In genomic region chr14:89337912-89338311, GRCh38 we compare ENCODE assay signal across 16 cellular contexts.
DNase-seq lines count a peak whose midpoint lies in the region; ATAC-seq, FAIRE-seq and TF ChIP-seq lines count a peak whose summit lies in the region.
"Had no signal": no experiment of that assay in that cellular context is flagged by ENCODE, and none has a peak within 500 bp of the region (broad histone marks: within the 10 kb centered on the region; RNA-seq: fewer than 3 reads in every experiment).

No MANE protein-coding gene starts in this region.

- H3K27me3 ChIP-seq in uterus (no peaks in the 10 kb centered on the region), MM.1S (replicated peaks; ENCODE audit: insufficient read depth, low read length) (no peaks in the 10 kb centered on the region)
- H3K27me3 ChIP-seq: BLaER1, upper lobe of left lung had no signal

- H4K20me1 ChIP-seq in OCI-LY7 (ENCODE audit: insufficient read depth, low read length) (no peaks in the 10 kb centered on the region), MM.1S (ENCODE audit: insufficient read depth, low read length) (no peaks in the 10 kb centered on the region)

- peak overlapping the region; percentile 4; the same call in 1 of the 2 replicates for H3K4me2 ChIP-seq in OCI-LY7 (ENCODE audit: low read length)
- no peak overlapping the region for H3K4me2 ChIP-seq in MM.1S (ENCODE audit: low read depth, low read length)

- no peak for FAIRE-seq in kidney (lab: Jason Lieb, UNC)
- FAIRE-seq: bronchial epithelial cell, GM12878 had no signal

- H3K9me2 ChIP-seq in OCI-LY7 (ENCODE audit: insufficient read depth, low read length) = no peaks in the 10 kb centered on the region
- no peaks in the 10 kb centered on the region for H3K9me2 ChIP-seq in MM.1S (replicated peaks; ENCODE audit: insufficient read depth, low read length)

- POLR2A ChIA-PET in OCI-LY7 (lab: Charles Lee) = no interaction called here

- BruUV-seq in OCI-LY7 (replicated peaks; lab: Mats Ljungman, UMichigan) = no TSS peak

- H3K27ac ChIP-seq in OCI-LY7 (ENCODE audit: low read depth, low read length, poor library complexity, severe bottlenecking) (peak overlapping the region; percentile 2), uterus (peak overlapping the region; percentile 70 to 82), MM.1S (ENCODE audit: low read length) (no peak overlapping the region), kidney (ENCODE audit: low read depth in 2 of 2, low read length in 2 of 2) (no peak overlapping the region)
- H3K27ac ChIP-seq: parathyroid adenoma had no signal

- H3K4me3 ChIP-seq in OCI-LY7 (ENCODE audit: low read depth, low read length, poor library complexity, severe bottlenecking) = no peak overlapping the region
- no peak overlapping the region for H3K4me3 ChIP-seq in fibroblast of the aortic adventitia (ENCODE audit: low read depth, low read length)
- H3K4me3 ChIP-seq in mucosa of descending colon = no peak overlapping the region
- H3K4me3 ChIP-seq in uterus = no peak overlapping the region
- no peak overlapping the region for H3K4me3 ChIP-seq in MM.1S (ENCODE audit: low read length)
- no peak overlapping the region for H3K4me3 ChIP-seq in kidney (ENCODE audit: low read length in 2 of 2)
- H3K4me3 ChIP-seq: BLaER1, GM12878, upper lobe of left lung had no signal

- CTCF ChIA-PET in OCI-LY7 (lab: Charles Lee; ENCODE audit: unreplicated experiment) = interaction anchor here (0.6 kb wide), 1 partner anchor 28 kb away, joined by 3 read pairs; no protein-coding TSS in a partner anchor

- intact Hi-C loops in OCI-LY7 (cut with micrococcal nuclease; ENCODE audit: unreplicated experiment) (loop anchor here (2.0 to 5.0 kb wide), 3 partner anchors 27 to 429 kb away; no protein-coding TSS in a partner anchor), mucosa of descending colon (cut with DNase I, micrococcal nuclease) (no loop called here), uterus (cut with DNase I; ENCODE audit: low total_unique reads) (no loop called here), kidney (cut with DNase I) (no loop called here)

- ATAC-seq in mucosa of descending colon (peak; percentile 28), HG03045 (IDR thresholded peaks at IDR 0.05; ENCODE audit: unreplicated experiment) (no peak)
- ATAC-seq: GM12878 had no signal

- no peak for TF ChIP-seq CTCF in OCI-LY7 (conservative IDR thresholded peaks at IDR 0.05; ENCODE audit: low read length)
- no peak for TF ChIP-seq CTCF in fibroblast of the aortic adventitia (IDR thresholded peaks at IDR 0.05; ENCODE audit: insufficient read depth, low read length)
- TF ChIP-seq CTCF in mucosa of descending colon (IDR thresholded peaks at IDR 0.05) = no peak
- no peak for TF ChIP-seq CTCF in uterus (IDR thresholded peaks at IDR 0.05)
- TF ChIP-seq CTCF in MM.1S (IDR thresholded peaks at IDR 0.05; ENCODE audit: low read length) = no peak
- no peak for TF ChIP-seq CTCF in kidney (IDR thresholded peaks at IDR 0.05; ENCODE audit: borderline replicate concordance, extremely low read depth, insufficient read depth)

- no peaks in the 10 kb centered on the region for H3K9me3 ChIP-seq in OCI-LY7 (ENCODE audit: low read length)
- no peaks in the 10 kb centered on the region for H3K9me3 ChIP-seq in mucosa of descending colon
- no peaks in the 10 kb centered on the region for H3K9me3 ChIP-seq in uterus
- no peaks in the 10 kb centered on the region for H3K9me3 ChIP-seq in MM.1S (replicated peaks; ENCODE audit: insufficient read depth, low read length)
- H3K9me3 ChIP-seq in kidney (ENCODE audit: control insufficient read depth in 1 of 2, low read length in 2 of 2) = no peaks in the 10 kb centered on the region
- H3K9me3 ChIP-seq: BLaER1, upper lobe of left lung had no signal

- H3K36me3 ChIP-seq in OCI-LY7 (ENCODE audit: insufficient read depth, low read length) (peaks cover 5% of the 10 kb centered on the region; the same call in 1 of the 2 replicates), mucosa of descending colon (ENCODE audit: low read depth) (no peaks in the 10 kb centered on the region), uterus (no peaks in the 10 kb centered on the region), MM.1S (replicated peaks; ENCODE audit: insufficient read depth, low read length) (no peaks in the 10 kb centered on the region), kidney (ENCODE audit: control insufficient read depth in 1 of 2, insufficient read depth in 2 of 2, low read length in 2 of 2) (no peaks in the 10 kb centered on the region)
- H3K36me3 ChIP-seq: upper lobe of left lung had no signal

- no peaks in the 10 kb centered on the region for H3F3A ChIP-seq in MM.1S (ENCODE audit: insufficient read depth, low read length)

- H3K79me2 ChIP-seq in OCI-LY7 (ENCODE audit: insufficient read depth, low read depth, low read length) = peaks cover 29% of the 10 kb centered on the region; the same call in 1 of the 2 replicates
- peaks cover 6% of the 10 kb centered on the region for H3K79me2 ChIP-seq in MM.1S (ENCODE audit: low read length)

- DNase-seq in OCI-LY7 (ENCODE audit: low spot score) (no peak), fibroblast of the aortic adventitia (ENCODE audit: low read depth) (peak; percentile 47), mucosa of descending colon (no peak), uterus (peak in 1 of 2 donors; percentile 37), MM.1S (no peak), kidney (no peak)
- DNase-seq: activated naive CD4-positive, alpha-beta T cell; DND-41; NCI-H1105 treated with DMSO at 0.1 percent for 48 hours; NCI-H345 had no signal

- H2AFZ ChIP-seq in OCI-LY7 (ENCODE audit: low read length) (no peak overlapping the region), MM.1S (ENCODE audit: low read length) (no peak overlapping the region)
- H2AFZ ChIP-seq: parathyroid adenoma had no signal

- H3K4me1 ChIP-seq in OCI-LY7 (ENCODE audit: insufficient read depth, low read length, poor library complexity, severe bottlenecking) (peaks cover 68% of the 10 kb centered on the region), mucosa of descending colon (ENCODE audit: low read depth) (peaks cover 26% of the 10 kb centered on the region), uterus (peaks cover 0 to 9% of the 10 kb centered on the region in 2 donors), MM.1S (ENCODE audit: low read length) (no peaks in the 10 kb centered on the region), kidney (ENCODE audit: control insufficient read depth in 1 of 2, insufficient read depth in 1 of 2, low read depth in 1 of 2, low read length in 2 of 2) (peaks cover 0 to 13% of the 10 kb centered on the region in 2 donors)

- H3K9ac ChIP-seq in MM.1S (ENCODE audit: low read length) (no peak overlapping the region), kidney (ENCODE audit: low read length in 2 of 2) (no peak overlapping the region)
- H3K9ac ChIP-seq: BLaER1, parathyroid adenoma had no signal

- no peak for TF ChIP-seq POLR2A in uterus (IDR thresholded peaks at IDR 0.05)

Comparison
In these comparisons a context has a peak if more than half of its experiments do, and no peak if none do; other contexts are left out.
1. H3K27ac ChIP-seq: peak in OCI-LY7 (single experiment) and uterus (2 of 2); none in MM.1S (single experiment) and kidney (0 of 2).